In genomic region chr16:67655363-67655762, GRCh38 we compare ENCODE assay signal across 21 cellular contexts. TPM values are rescaled to one million over a fixed set of nuclear protein-coding genes. Genes with fewer than 3 reads are reported as not detected.
DNase-seq lines count a peak whose midpoint lies in the region; ATAC-seq and TF ChIP-seq lines count a peak whose summit lies in the region.
"Had no signal": no experiment of that assay in that cellular context is flagged by ENCODE, and none has a peak within 500 bp of the region (broad histone marks: within the 10 kb centered on the region; RNA-seq: fewer than 3 reads in every experiment).

No MANE protein-coding gene starts in this region.

- no peaks in the 10 kb centered on the region for H3K9me3 Mint-ChIP-seq in activated CD4-positive, alpha-beta memory T cell treated with anti-CD3 and anti-CD28 coated beads for 36 hours
- H3K9me3 Mint-ChIP-seq in memory B cell (no peaks in the 10 kb centered on the region), type B pancreatic cell (no peaks in the 10 kb centered on the region)
- H3K9me3 Mint-ChIP-seq: activated CD4-positive, alpha-beta T cell treated with anti-CD3 and anti-CD28 coated beads, Interleukin-2, amount 10 ng/mL, durations not matched to agents 24 days and 14 days had no signal

- H3K4me1 Mint-ChIP-seq in activated CD4-positive, alpha-beta memory T cell treated with anti-CD3 and anti-CD28 coated beads for 36 hours (ENCODE audit: low read depth): peaks cover 18% of the 10 kb centered on the region
- H3K4me1 Mint-ChIP-seq in memory B cell: peaks cover 18% of the 10 kb centered on the region
- no peaks in the 10 kb centered on the region for H3K4me1 Mint-ChIP-seq in type B pancreatic cell (ENCODE audit: unreplicated experiment)

- no peak for TF ChIP-seq CTCF in type B pancreatic cell (conservative IDR thresholded peaks at IDR 0.05)

- H3K36me3 Mint-ChIP-seq in activated CD4-positive, alpha-beta memory T cell treated with anti-CD3 and anti-CD28 coated beads for 36 hours: peaks cover 28% of the 10 kb centered on the region
- H3K36me3 Mint-ChIP-seq in memory B cell (peaks cover 20% of the 10 kb centered on the region), type B pancreatic cell (peaks cover 3% of the 10 kb centered on the region)

- ATAC-seq in Right ventricle myocardium inferior: no peak
- no peak for ATAC-seq in left ventricle myocardium superior
- ATAC-seq in memory B cell (ENCODE audit: low read depth): no peak
- ATAC-seq: left lobe of liver, right lobe of liver had no signal

- peak overlapping the region; percentile 2 for H3K27ac Mint-ChIP-seq in activated CD4-positive, alpha-beta memory T cell treated with anti-CD3 and anti-CD28 coated beads for 36 hours
- H3K27ac Mint-ChIP-seq in memory B cell: peak overlapping the region; percentile 29
- no peak overlapping the region for H3K27ac Mint-ChIP-seq in type B pancreatic cell
- H3K27ac Mint-ChIP-seq: activated CD4-positive, alpha-beta T cell treated with anti-CD3 and anti-CD28 coated beads, Interleukin-2, amount 10 ng/mL, durations not matched to agents 24 days and 14 days had no signal

- H3K4me3 Mint-ChIP-seq in activated CD4-positive, alpha-beta memory T cell treated with anti-CD3 and anti-CD28 coated beads for 36 hours: no peak overlapping the region
- H3K4me3 Mint-ChIP-seq in memory B cell (no peak overlapping the region), type B pancreatic cell (peak overlapping the region; percentile 45)
- H3K4me3 Mint-ChIP-seq: activated CD4-positive, alpha-beta T cell treated with anti-CD3 and anti-CD28 coated beads, Interleukin-2, amount 10 ng/mL, durations not matched to agents 24 days and 14 days had no signal

- DNase-seq in Right ventricle myocardium inferior (ENCODE audit: missing footprints) (peak; percentile 30), left ventricle myocardium superior (no peak), memory B cell (ENCODE audit: low spot score in 2 of 2) (no peak), type B pancreatic cell (ENCODE audit: extremely low spot score, unreplicated experiment) (no peak), A172 (ENCODE audit: low spot score) (no peak), DMS53 treated with DMSO at 0.1 percent for 48 hours (lab: John Stamatoyannopoulos, UW; ENCODE audit: unreplicated experiment) (no peak), amygdala (lab: John Stamatoyannopoulos, UW) (no peak)
- DNase-seq in activated CD4-positive, alpha-beta memory T cell treated with anti-CD3 and anti-CD28 coated beads for 36 hours: no peak
- DNase-seq: activated CD4-positive, alpha-beta T cell treated with anti-CD3 and anti-CD28 coated beads, Interleukin-2, amount 10 ng/mL, durations not matched to agents 24 days and 14 days; DMS 273 treated with DMSO at 0.1 percent for 48 hours; erythroblast; GM23248; NCI-H1417; NCI-H2081; NCI-H226; right lobe of liver; stimulated activated CD4-positive, alpha-beta T cell treated with anti-CD3 and anti-CD28 coated beads, Interleukin-12 subunit alpha, Interleukin-12 subunit beta, amount 100 ng/mL, for 4 hours; stimulated activated CD4-positive, alpha-beta T cell treated with anti-CD3 and anti-CD28 coated beads, Interleukin-4, amount 100 ng/mL, for 24 hours; stimulated activated naive CD4-positive, alpha-beta T cell treated with Interleukin-2 at 50 U/mL for 16 hours; tibial artery had no signal

- CTCF ChIA-PET in activated CD4-positive, alpha-beta memory T cell treated with anti-CD3 and anti-CD28 coated beads for 36 hours (lab: Charles Lee): no interaction called here

- no peaks in the 10 kb centered on the region for H3K27me3 Mint-ChIP-seq in activated CD4-positive, alpha-beta memory T cell treated with anti-CD3 and anti-CD28 coated beads for 36 hours
- H3K27me3 Mint-ChIP-seq in memory B cell (no peaks in the 10 kb centered on the region), type B pancreatic cell (peaks cover 41% of the 10 kb centered on the region)
- H3K27me3 Mint-ChIP-seq: activated CD4-positive, alpha-beta T cell treated with anti-CD3 and anti-CD28 coated beads, Interleukin-2, amount 10 ng/mL, durations not matched to agents 24 days and 14 days had no signal

- intact Hi-C loops in Right ventricle myocardium inferior (cut with DNase I): no loop called here
- intact Hi-C loops in left ventricle myocardium superior (cut with micrococcal nuclease): no loop called here
- intact Hi-C loops in activated CD4-positive, alpha-beta memory T cell treated with anti-CD3 and anti-CD28 coated beads for 36 hours (cut with micrococcal nuclease): no loop called here

- POLR2A ChIA-PET in activated CD4-positive, alpha-beta memory T cell treated with anti-CD3 and anti-CD28 coated beads for 36 hours (lab: Charles Lee): no interaction called here

RNA-seq across cellular contexts. Expression of gene ACD, which starts 4.7 kb away (rescaled TPM):
- total RNA-seq in Right ventricle myocardium inferior (9.7 TPM), left ventricle myocardium superior (7.8 TPM), type B pancreatic cell (ENCODE audit: low replicate concordance) (19.9 and 31.6 TPM in 2 replicates)
- total RNA-seq in activated CD4-positive, alpha-beta memory T cell treated with anti-CD3 and anti-CD28 coated beads for 36 hours: 10 to 100 TPM; 63.0 to 63.9 TPM
- 43.0 and 73.8 TPM in 2 replicates for total RNA-seq in A172 (2014; rRNA removed; shearing (Covaris generic))

RNA-seq across cellular contexts. Expression of gene PARD6A, which starts 5.4 kb away (rescaled TPM):
- total RNA-seq in Right ventricle myocardium inferior: 3.7 TPM
- total RNA-seq in left ventricle myocardium superior: 3.7 TPM
- 10 to 100 TPM; 11.2 to 11.5 TPM for total RNA-seq in activated CD4-positive, alpha-beta memory T cell treated with anti-CD3 and anti-CD28 coated beads for 36 hours
- 4.7 and 6.5 TPM in 2 replicates for total RNA-seq in type B pancreatic cell (ENCODE audit: low replicate concordance)
- total RNA-seq in A172 (2014; rRNA removed; shearing (Covaris generic)): 5.7 and 12.9 TPM in 2 replicates

RNA-seq across cellular contexts. Expression of gene CARMIL2, which starts 10.4 kb away (rescaled TPM):
- total RNA-seq in Right ventricle myocardium inferior: 0.30 TPM
- total RNA-seq in left ventricle myocardium superior: 0.94 TPM
- total RNA-seq in activated CD4-positive, alpha-beta memory T cell treated with anti-CD3 and anti-CD28 coated beads for 36 hours: 100 to 1,000 TPM; 136 to 151 TPM
- total RNA-seq in type B pancreatic cell (ENCODE audit: low replicate concordance): 2.8 and 3.4 TPM in 2 replicates
- total RNA-seq in A172 (2014; rRNA removed; shearing (Covaris generic)): 5.1 and 11.7 TPM in 2 replicates
- total RNA-seq: GM23248 had no signal

RNA-seq across cellular contexts. Expression of gene ENKD1, which starts 11.2 kb away (rescaled TPM):
- total RNA-seq in Right ventricle myocardium inferior (9.9 TPM), left ventricle myocardium superior (9.8 TPM), type B pancreatic cell (ENCODE audit: low replicate concordance) (12.2 and 18.8 TPM in 2 replicates)
- 10 to 100 TPM in 1 of 2 experiments, 1 to 10 TPM in 1; 9.3 to 10.1 TPM for total RNA-seq in activated CD4-positive, alpha-beta memory T cell treated with anti-CD3 and anti-CD28 coated beads for 36 hours
- total RNA-seq in A172 (2014; rRNA removed; shearing (Covaris generic)): 1.7 TPM in 1 of 2 replicates, not detected in the other

RNA-seq across cellular contexts. Expression of gene C16orf86, which starts 11.3 kb away (rescaled TPM):
- 3.0 TPM for total RNA-seq in Right ventricle myocardium inferior
- 2.2 TPM for total RNA-seq in left ventricle myocardium superior
- total RNA-seq in activated CD4-positive, alpha-beta memory T cell treated with anti-CD3 and anti-CD28 coated beads for 36 hours: 1 to 10 TPM; 2.2 to 2.5 TPM
- 1.5 and 2.8 TPM in 2 replicates for total RNA-seq in type B pancreatic cell (ENCODE audit: low replicate concordance)
- not detected in 2 replicates for total RNA-seq in A172 (2014; rRNA removed; shearing (Covaris generic))

Comparison
In these comparisons a context has a peak if more than half of its experiments do, and no peak if none do; other contexts are left out.
1. RNA of gene CARMIL2, which starts 10.4 kb away (total RNA-seq): 136 to 151 TPM in activated CD4-positive, alpha-beta memory T cell treated with anti-CD3 and anti-CD28 coated beads for 36 hours; 5.1 to 11.7 TPM in A172, 2.8 to 3.4 TPM in type B pancreatic cell, 0.94 TPM in left ventricle myocardium superior (single experiment) and 0.30 TPM in Right ventricle myocardium inferior (single experiment); every median in the first group is over 10 times any median in the second.